In genomic region chr9:113426701-113427100, GRCh38 we compare ENCODE assay signal across 24 cellular contexts.
"Had no signal": no experiment of that assay in that cellular context is flagged by ENCODE, and none has a peak within 500 bp of the region (broad histone marks: within the 10 kb centered on the region; RNA-seq: fewer than 3 reads in every experiment).

No MANE protein-coding gene starts in this region.

- H3K9me2 ChIP-seq: SK-N-SH had no signal

- H3K9ac ChIP-seq: KMS-11, SK-N-SH had no signal

- DNase-seq: Kasumi-1, MV-4-11, NCI-H1048, NCI-H1105, NCI-H1417, NCI-H1436 treated with DMSO at 0.1 percent for 48 hours, NCI-H1694, NCI-H187 treated with DMSO at 0.1 percent for 48 hours, NCI-H2029 treated with DMSO at 0.1 percent for 48 hours, NCI-H2171 treated with DMSO at 0.1 percent for 48 hours, NCI-H446, NCI-H510A, NCI-H524 treated with DMSO at 0.1 percent for 48 hours, NCI-H69, NCI-H774, PC-3, SHP77, SK-N-SH, SW 1271, T-cell had no signal

- H3K27ac Mint-ChIP-seq: IgD-negative memory B cell, T-cell had no signal

- H3K4me3 Mint-ChIP-seq: IgD-negative memory B cell, T-cell had no signal

- H3K9me3 ChIP-seq: SK-N-SH had no signal

- H3K9me3 Mint-ChIP-seq: IgD-negative memory B cell, T-cell had no signal

- H3K36me3 Mint-ChIP-seq: IgD-negative memory B cell, T-cell had no signal

- H3K4me1 Mint-ChIP-seq: IgD-negative memory B cell, T-cell had no signal

- H3K4me2 ChIP-seq: KMS-11, SK-N-SH had no signal

- H3K4me3 ChIP-seq: K562 had no signal

- ATAC-seq: K562, Panc1, PC-3, T-cell had no signal
